20 cellular contexts compared by ENCODE assay signal in genomic region chr3:159926573-159926972, GRCh38.
"Had no signal": no experiment of that assay in that cellular context is flagged by ENCODE, and none has a peak within 500 bp of the region (broad histone marks: within the 10 kb centered on the region; RNA-seq: fewer than 3 reads in every experiment).

No MANE protein-coding gene starts in this region.

- H3K9me3 ChIP-seq: MG63, SJCRH30 had no signal

- H3K27me3 ChIP-seq: MG63, SJCRH30 had no signal

- H3K36me3 ChIP-seq: MG63, SJCRH30 had no signal

- H3K27ac ChIP-seq: SJCRH30 had no signal

- ATAC-seq: Panc1, Right ventricle myocardium inferior, SK-N-SH treated with all-trans-retinoic acid at 6 μM for 48 hours had no signal

- DNase-seq: Karpas-422, KG1, MG63, NCI-H1092, NCI-H1105 treated with DMSO at 0.1 percent for 48 hours, NCI-H1417 treated with DMSO at 0.1 percent for 48 hours, NCI-H146, NCI-H1694 treated with DMSO at 0.1 percent for 48 hours, NCI-H1930, NCI-H2081, NCI-H2107, NCI-H2227 treated with DMSO at 0.1 percent for 48 hours, NCI-H524, NCI-H526 treated with DMSO at 0.1 percent for 48 hours, NCI-H748 treated with DMSO at 0.1 percent for 48 hours, SHP77 treated with DMSO at 0.1 percent for 48 hours, SJCRH30 had no signal

- H3K4me3 ChIP-seq: MG63, SJCRH30 had no signal
